ENCODE assay signal across 1 cellular context in the genomic region with DNA sequence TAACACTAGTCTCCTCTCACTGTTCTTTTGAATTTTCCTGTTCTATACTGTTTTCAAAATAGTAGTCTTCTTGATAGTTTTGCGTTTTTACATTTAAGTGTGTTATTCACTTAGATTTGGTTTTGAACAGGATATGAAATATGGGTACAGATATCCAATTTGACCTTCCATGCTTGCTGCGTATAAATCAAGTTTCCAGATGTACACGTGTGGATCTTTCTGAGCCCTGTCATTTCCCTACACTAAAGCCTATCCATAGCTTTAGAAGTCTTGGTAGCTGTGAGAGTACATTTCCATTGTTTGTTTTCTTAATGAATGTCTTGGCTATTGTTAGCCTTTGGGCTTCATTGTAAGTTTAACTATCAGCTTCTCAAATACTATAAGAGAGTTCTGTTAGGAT.
TF ChIP-seq lines count a peak whose summit lies in the region.

No MANE protein-coding gene starts in this region.

TF ChIP-seq in IMR-90, 13 proteins besides CTCF, POLR2A, EP300 and RAD21:
- TF ChIP-seq MXI1 (IDR thresholded peaks at IDR 0.05; ENCODE audit: borderline replicate concordance, low read depth, low read length) = no peak
- no peak for TF ChIP-seq NFE2L2 (IDR thresholded peaks at IDR 0.05; ENCODE audit: low read depth, low read length)
- TF ChIP-seq CHD1 (IDR thresholded peaks at IDR 0.05; ENCODE audit: low read depth, low read length) = no peak
- no peak for TF ChIP-seq RFX5 (IDR thresholded peaks at IDR 0.05; ENCODE audit: low read depth, low read length)
- TF ChIP-seq FOS (IDR thresholded peaks at IDR 0.05; ENCODE audit: low read depth, low read length) = no peak
- TF ChIP-seq, protein P1, sequence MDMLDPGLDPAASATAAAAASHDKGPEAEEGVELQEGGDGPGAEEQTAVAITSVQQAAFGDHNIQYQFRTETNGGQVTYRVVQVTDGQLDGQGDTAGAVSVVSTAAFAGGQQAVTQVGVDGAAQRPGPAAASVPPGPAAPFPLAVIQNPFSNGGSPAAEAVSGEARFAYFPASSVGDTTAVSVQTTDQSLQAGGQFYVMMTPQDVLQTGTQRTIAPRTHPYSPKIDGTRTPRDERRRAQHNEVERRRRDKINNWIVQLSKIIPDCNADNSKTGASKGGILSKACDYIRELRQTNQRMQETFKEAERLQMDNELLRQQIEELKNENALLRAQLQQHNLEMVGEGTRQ (IDR thresholded peaks at IDR 0.05; ENCODE audit: low read depth, low read length) = no peak
- no peak for TF ChIP-seq MAFK (IDR thresholded peaks at IDR 0.05; ENCODE audit: low read depth, low read length)
- no peak for TF ChIP-seq RCOR1 (IDR thresholded peaks at IDR 0.05; ENCODE audit: insufficient replicate concordance, low read length)
- no peak for TF ChIP-seq BHLHE40 (IDR thresholded peaks at IDR 0.05; ENCODE audit: low read depth, low read length)
- TF ChIP-seq CEBPB (IDR thresholded peaks at IDR 0.05; ENCODE audit: low read depth, low read length) = no peak
